In the genomic region with DNA sequence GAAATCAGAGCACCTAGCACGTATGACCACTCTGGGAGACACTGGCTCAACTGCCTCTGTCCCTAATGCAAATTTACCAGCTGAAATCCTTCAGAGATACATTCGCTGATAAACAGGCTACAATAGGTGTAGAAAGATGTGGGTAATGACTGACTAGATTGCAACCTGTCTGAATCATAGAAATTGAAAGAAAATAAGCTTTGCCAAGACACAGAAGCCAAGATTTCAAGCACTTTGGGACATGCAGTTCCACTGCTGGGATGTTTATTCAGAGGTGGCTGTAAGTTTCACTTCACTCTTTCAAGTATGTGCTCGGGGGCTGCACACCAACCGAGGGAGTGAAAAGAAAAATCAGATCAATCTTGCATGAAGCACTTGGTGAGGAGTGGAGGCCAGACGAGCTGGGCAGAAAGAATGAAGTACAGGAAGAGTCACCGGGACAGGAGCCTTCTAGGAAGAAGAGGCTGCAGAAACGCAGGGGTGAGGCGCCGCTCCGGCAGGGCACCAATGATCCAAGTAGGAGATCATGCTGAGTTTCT, we compare ENCODE assay signal across 2 cellular contexts.
TF ChIP-seq lines count a peak whose summit lies in the region.

No MANE protein-coding gene starts in this region.

TF ChIP-seq in liver, 16 proteins besides CTCF, POLR2A, EP300 and RAD21 (continued from another document):
- TF ChIP-seq, protein P1, sequence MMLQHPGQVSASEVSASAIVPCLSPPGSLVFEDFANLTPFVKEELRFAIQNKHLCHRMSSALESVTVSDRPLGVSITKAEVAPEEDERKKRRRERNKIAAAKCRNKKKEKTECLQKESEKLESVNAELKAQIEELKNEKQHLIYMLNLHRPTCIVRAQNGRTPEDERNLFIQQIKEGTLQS (IDR thresholded peaks at IDR 0.05), result no peak
- TF ChIP-seq RXRA (IDR thresholded peaks at IDR 0.05), result no peak
- no peak for TF ChIP-seq GABPA (IDR thresholded peaks at IDR 0.05 in 1 of 2, conservative IDR thresholded peaks at IDR 0.05 in 1 of 2)
- no peak for TF ChIP-seq YY1 (IDR thresholded peaks at IDR 0.05)
- TF ChIP-seq, protein P2, sequence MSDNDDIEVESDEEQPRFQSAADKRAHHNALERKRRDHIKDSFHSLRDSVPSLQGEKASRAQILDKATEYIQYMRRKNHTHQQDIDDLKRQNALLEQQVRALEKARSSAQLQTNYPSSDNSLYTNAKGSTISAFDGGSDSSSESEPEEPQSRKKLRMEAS (IDR thresholded peaks at IDR 0.05), result no peak
- TF ChIP-seq HNF4G (IDR thresholded peaks at IDR 0.05), result no peak
- TF ChIP-seq FOXA2 (IDR thresholded peaks at IDR 0.05), result no peak
- TF ChIP-seq TAF1 (conservative IDR thresholded peaks at IDR 0.05), result no peak
- TF ChIP-seq, protein P3, sequence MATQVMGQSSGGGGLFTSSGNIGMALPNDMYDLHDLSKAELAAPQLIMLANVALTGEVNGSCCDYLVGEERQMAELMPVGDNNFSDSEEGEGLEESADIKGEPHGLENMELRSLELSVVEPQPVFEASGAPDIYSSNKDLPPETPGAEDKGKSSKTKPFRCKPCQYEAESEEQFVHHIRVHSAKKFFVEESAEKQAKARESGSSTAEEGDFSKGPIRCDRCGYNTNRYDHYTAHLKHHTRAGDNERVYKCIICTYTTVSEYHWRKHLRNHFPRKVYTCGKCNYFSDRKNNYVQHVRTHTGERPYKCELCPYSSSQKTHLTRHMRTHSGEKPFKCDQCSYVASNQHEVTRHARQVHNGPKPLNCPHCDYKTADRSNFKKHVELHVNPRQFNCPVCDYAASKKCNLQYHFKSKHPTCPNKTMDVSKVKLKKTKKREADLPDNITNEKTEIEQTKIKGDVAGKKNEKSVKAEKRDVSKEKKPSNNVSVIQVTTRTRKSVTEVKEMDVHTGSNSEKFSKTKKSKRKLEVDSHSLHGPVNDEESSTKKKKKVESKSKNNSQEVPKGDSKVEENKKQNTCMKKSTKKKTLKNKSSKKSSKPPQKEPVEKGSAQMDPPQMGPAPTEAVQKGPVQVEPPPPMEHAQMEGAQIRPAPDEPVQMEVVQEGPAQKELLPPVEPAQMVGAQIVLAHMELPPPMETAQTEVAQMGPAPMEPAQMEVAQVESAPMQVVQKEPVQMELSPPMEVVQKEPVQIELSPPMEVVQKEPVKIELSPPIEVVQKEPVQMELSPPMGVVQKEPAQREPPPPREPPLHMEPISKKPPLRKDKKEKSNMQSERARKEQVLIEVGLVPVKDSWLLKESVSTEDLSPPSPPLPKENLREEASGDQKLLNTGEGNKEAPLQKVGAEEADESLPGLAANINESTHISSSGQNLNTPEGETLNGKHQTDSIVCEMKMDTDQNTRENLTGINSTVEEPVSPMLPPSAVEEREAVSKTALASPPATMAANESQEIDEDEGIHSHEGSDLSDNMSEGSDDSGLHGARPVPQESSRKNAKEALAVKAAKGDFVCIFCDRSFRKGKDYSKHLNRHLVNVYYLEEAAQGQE (IDR thresholded peaks at IDR 0.05), result no peak
- TF ChIP-seq NR2F2 (IDR thresholded peaks at IDR 0.05), result no peak
- TF ChIP-seq FOXA1 (IDR thresholded peaks at IDR 0.05), result no peak
- no peak for TF ChIP-seq HNF4A (conservative IDR thresholded peaks at IDR 0.05)
- no peak for TF ChIP-seq SP1 (IDR thresholded peaks at IDR 0.05)

TF ChIP-seq in HepG2, 621 proteins besides CTCF, POLR2A, EP300 and RAD21 (continued from another document):
- TF ChIP-seq BRCA1 (CRISPR knock-in tag; IDR thresholded peaks at IDR 0.05) (no peak), BORCS8-MEF2B (CRISPR knock-in tag; IDR thresholded peaks at IDR 0.05) (no peak), MTF1 (CRISPR knock-in tag; IDR thresholded peaks at IDR 0.05) (no peak), FOXA1 (IDR thresholded peaks at IDR 0.05) (no peak), FOXA1 (CRISPR knock-in tag; IDR thresholded peaks at IDR 0.05) (no peak), ZNF75D (CRISPR knock-in tag; IDR thresholded peaks at IDR 0.05; ENCODE audit: borderline replicate concordance) (no peak), ZSCAN20 (CRISPR knock-in tag; IDR thresholded peaks at IDR 0.05; ENCODE audit: borderline replicate concordance) (no peak)
- TF ChIP-seq, protein P4, sequence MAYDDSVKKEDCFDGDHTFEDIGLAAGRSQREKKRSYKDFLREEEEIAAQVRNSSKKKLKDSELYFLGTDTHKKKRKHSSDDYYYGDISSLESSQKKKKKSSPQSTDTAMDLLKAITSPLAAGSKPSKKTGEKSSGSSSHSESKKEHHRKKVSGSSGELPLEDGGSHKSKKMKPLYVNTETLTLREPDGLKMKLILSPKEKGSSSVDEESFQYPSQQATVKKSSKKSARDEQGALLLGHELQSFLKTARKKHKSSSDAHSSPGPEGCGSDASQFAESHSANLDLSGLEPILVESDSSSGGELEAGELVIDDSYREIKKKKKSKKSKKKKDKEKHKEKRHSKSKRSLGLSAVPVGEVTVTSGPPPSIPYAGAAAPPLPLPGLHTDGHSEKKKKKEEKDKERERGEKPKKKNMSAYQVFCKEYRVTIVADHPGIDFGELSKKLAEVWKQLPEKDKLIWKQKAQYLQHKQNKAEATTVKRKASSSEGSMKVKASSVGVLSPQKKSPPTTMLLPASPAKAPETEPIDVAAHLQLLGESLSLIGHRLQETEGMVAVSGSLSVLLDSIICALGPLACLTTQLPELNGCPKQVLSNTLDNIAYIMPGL (CRISPR knock-in tag; IDR thresholded peaks at IDR 0.05; ENCODE audit: borderline replicate concordance in 1 of 2, low read depth in 1 of 2), result no peak
- TF ChIP-seq, protein P5, sequence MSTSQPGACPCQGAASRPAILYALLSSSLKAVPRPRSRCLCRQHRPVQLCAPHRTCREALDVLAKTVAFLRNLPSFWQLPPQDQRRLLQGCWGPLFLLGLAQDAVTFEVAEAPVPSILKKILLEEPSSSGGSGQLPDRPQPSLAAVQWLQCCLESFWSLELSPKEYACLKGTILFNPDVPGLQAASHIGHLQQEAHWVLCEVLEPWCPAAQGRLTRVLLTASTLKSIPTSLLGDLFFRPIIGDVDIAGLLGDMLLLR (CRISPR knock-in tag; IDR thresholded peaks at IDR 0.05), result no peak
- TF ChIP-seq, protein P6, sequence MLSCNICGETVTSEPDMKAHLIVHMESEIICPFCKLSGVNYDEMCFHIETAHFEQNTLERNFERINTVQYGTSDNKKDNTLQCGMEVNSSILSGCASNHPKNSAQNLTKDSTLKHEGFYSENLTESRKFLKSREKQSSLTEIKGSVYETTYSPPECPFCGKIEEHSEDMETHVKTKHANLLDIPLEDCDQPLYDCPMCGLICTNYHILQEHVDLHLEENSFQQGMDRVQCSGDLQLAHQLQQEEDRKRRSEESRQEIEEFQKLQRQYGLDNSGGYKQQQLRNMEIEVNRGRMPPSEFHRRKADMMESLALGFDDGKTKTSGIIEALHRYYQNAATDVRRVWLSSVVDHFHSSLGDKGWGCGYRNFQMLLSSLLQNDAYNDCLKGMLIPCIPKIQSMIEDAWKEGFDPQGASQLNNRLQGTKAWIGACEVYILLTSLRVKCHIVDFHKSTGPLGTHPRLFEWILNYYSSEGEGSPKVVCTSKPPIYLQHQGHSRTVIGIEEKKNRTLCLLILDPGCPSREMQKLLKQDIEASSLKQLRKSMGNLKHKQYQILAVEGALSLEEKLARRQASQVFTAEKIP (CRISPR knock-in tag; IDR thresholded peaks at IDR 0.05; ENCODE audit: borderline replicate concordance), result no peak
- TF ChIP-seq, protein P7, sequence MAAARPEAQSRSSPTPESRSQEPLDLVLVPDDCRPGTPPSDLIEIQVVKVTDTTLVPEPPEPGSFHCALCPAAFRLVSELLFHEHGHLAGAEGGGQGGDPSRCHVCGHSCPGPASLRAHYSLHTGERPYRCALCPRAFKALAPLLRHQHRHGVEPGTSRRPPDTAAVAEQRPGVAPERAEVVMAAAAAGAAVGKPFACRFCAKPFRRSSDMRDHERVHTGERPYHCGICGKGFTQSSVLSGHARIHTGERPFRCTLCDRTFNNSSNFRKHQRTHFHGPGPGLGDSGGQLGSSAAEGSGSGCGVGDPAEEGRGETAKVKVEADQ (CRISPR knock-in tag; IDR thresholded peaks at IDR 0.05; ENCODE audit: borderline replicate concordance), result no peak
TF ChIP-seq in HepG2: peak in this region for 0.
